Comparison of ENCODE assay signal across 1 cellular context in the genomic region with DNA sequence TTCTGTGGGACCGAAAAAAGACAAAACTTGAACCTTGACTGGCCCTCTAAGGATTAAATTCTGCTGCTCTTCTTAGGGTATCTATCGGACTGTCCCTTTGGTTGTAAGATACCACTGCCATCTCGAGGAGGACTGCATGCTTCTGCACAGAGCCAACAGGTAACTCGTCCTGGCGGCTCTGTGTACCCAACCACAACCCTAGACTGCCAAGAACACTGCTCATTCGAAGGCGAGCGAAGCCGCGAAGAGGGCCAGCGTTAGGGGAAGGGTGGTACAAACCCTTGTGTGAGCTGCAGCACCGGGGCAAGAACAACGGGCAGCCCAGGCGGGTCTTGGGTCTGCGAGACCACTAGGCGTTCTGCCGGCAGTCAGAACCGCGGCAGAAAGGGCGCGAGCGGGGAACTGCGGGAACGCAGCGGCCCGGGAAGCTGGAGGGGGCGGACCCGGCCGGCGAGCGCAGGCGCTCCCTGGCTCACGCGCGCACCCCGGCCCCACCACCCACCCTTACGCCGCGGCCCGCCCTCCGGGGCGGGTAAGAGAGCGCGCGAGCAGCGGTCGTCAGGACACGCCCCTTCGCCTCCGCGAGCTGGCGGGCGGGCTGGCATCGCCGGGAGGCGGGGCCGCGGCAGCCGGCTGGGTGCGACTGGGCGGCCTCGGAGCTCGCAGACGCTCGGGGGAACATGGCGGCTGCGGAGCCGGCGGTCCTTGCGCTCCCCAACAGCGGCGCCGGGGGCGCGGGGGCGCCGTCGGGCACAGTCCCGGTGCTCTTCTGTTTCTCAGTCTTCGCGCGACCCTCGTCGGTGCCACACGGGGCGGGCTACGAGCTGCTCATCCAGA.
A peak's percentile ranks its signal among the peaks of the same experiment; 100 is the strongest.
TF ChIP-seq lines count a peak whose summit lies in the region.

A gene (plus strand): TSS at position 663 of the 837 bp plus-strand sequence. CDS start 18 bp downstream, at position 681.

TF ChIP-seq in HepG2, 621 proteins besides CTCF, POLR2A, EP300 and RAD21 (continued from another document):
- TF ChIP-seq, protein P1, sequence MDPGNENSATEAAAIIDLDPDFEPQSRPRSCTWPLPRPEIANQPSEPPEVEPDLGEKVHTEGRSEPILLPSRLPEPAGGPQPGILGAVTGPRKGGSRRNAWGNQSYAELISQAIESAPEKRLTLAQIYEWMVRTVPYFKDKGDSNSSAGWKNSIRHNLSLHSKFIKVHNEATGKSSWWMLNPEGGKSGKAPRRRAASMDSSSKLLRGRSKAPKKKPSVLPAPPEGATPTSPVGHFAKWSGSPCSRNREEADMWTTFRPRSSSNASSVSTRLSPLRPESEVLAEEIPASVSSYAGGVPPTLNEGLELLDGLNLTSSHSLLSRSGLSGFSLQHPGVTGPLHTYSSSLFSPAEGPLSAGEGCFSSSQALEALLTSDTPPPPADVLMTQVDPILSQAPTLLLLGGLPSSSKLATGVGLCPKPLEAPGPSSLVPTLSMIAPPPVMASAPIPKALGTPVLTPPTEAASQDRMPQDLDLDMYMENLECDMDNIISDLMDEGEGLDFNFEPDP (CRISPR knock-in tag; conservative IDR thresholded peaks at IDR 0.05): no peak
- TF ChIP-seq ATM (IDR thresholded peaks at IDR 0.05; ENCODE audit: borderline replicate concordance) (no peak), KLF16 (CRISPR knock-in tag; IDR thresholded peaks at IDR 0.05) (0 out of 4 replicates have a peak, but pooled peaks of 1 of the 2 experiments have one; percentile 22), KLF12 (CRISPR knock-in tag; IDR thresholded peaks at IDR 0.05; ENCODE audit: borderline replicate concordance) (0 out of 2 replicates have a peak, but pooled peaks have one; percentile 13), KDM1A (CRISPR knock-in tag; IDR thresholded peaks at IDR 0.05) (no peak), PHF8 (CRISPR knock-in tag; IDR thresholded peaks at IDR 0.05) (no peak), ZNF781 (CRISPR knock-in tag; IDR thresholded peaks at IDR 0.05; ENCODE audit: borderline replicate concordance, not compliant biosample characterization) (peak; percentile 53), HNRNPUL1 (IDR thresholded peaks at IDR 0.05; ENCODE audit: low read depth, low read length) (no peak), ZNF713 (CRISPR knock-in tag; IDR thresholded peaks at IDR 0.05) (0 out of 2 replicates have a peak, but pooled peaks have one; percentile 24), ATRX (CRISPR knock-in tag; IDR thresholded peaks at IDR 0.05; ENCODE audit: borderline replicate concordance) (no peak), FOXA3 (CRISPR knock-in tag; IDR thresholded peaks at IDR 0.05) (0 out of 2 replicates have a peak, but pooled peaks have one; percentile 11), ZNF543 (CRISPR knock-in tag; IDR thresholded peaks at IDR 0.05) (peak; percentile 65), FOXP1 (IDR thresholded peaks at IDR 0.05) (no peak), FOXP1 (CRISPR knock-in tag; IDR thresholded peaks at IDR 0.05) (no peak), TAF1 (CRISPR knock-in tag; IDR thresholded peaks at IDR 0.05) (peak; percentile 82), HHEX (CRISPR knock-in tag; IDR thresholded peaks at IDR 0.05) (no peak), ZNF775 (CRISPR knock-in tag; IDR thresholded peaks at IDR 0.05; ENCODE audit: borderline replicate concordance) (0 out of 2 replicates have a peak, but pooled peaks have one; percentile 1), RFXAP (CRISPR knock-in tag; IDR thresholded peaks at IDR 0.05; ENCODE audit: borderline replicate concordance) (no peak; the same call in 1 of the 2 replicates), POLR2AphosphoS5 (IDR thresholded peaks at IDR 0.05; ENCODE audit: low read depth, low read length) (peak; percentile 69), ETV6 (CRISPR knock-in tag; conservative IDR thresholded peaks at IDR 0.05) (peak; percentile 61; the same call in 1 of the 2 replicates), NR2F6 (IDR thresholded peaks at IDR 0.05) (no peak), NR2F6 (CRISPR knock-in tag; IDR thresholded peaks at IDR 0.05) (0 out of 2 replicates have a peak, but pooled peaks have one; percentile 6), SALL1 (CRISPR knock-in tag; IDR thresholded peaks at IDR 0.05) (0 out of 2 replicates have a peak, but pooled peaks have one; percentile 44), ZNF350 (CRISPR knock-in tag; IDR thresholded peaks at IDR 0.05; ENCODE audit: borderline replicate concordance, low read depth) (no peak), ATF7 (IDR thresholded peaks at IDR 0.05) (no peak), ATF7 (CRISPR knock-in tag; IDR thresholded peaks at IDR 0.05) (no peak), ZNF44 (CRISPR knock-in tag; IDR thresholded peaks at IDR 0.05) (0 out of 2 replicates have a peak, but pooled peaks have one; percentile 38), HNRNPL (IDR thresholded peaks at IDR 0.05; ENCODE audit: low read depth, low read length) (0 out of 2 replicates have a peak, but pooled peaks have one; percentile 8), NCOA2 (CRISPR knock-in tag; IDR thresholded peaks at IDR 0.05) (no peak)
- TF ChIP-seq, protein P2, sequence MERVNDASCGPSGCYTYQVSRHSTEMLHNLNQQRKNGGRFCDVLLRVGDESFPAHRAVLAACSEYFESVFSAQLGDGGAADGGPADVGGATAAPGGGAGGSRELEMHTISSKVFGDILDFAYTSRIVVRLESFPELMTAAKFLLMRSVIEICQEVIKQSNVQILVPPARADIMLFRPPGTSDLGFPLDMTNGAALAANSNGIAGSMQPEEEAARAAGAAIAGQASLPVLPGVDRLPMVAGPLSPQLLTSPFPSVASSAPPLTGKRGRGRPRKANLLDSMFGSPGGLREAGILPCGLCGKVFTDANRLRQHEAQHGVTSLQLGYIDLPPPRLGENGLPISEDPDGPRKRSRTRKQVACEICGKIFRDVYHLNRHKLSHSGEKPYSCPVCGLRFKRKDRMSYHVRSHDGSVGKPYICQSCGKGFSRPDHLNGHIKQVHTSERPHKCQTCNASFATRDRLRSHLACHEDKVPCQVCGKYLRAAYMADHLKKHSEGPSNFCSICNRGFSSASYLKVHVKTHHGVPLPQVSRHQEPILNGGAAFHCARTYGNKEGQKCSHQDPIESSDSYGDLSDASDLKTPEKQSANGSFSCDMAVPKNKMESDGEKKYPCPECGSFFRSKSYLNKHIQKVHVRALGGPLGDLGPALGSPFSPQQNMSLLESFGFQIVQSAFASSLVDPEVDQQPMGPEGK (CRISPR knock-in tag; IDR thresholded peaks at IDR 0.05): peak; percentile 39; the same call in 1 of the 2 replicates
- TF ChIP-seq, protein P3, sequence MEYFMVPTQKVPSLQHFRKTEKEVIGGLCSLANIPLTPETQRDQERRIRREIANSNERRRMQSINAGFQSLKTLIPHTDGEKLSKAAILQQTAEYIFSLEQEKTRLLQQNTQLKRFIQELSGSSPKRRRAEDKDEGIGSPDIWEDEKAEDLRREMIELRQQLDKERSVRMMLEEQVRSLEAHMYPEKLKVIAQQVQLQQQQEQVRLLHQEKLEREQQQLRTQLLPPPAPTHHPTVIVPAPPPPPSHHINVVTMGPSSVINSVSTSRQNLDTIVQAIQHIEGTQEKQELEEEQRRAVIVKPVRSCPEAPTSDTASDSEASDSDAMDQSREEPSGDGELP (IDR thresholded peaks at IDR 0.05; ENCODE audit: borderline replicate concordance, low read depth): no peak
- TF ChIP-seq, protein P4, sequence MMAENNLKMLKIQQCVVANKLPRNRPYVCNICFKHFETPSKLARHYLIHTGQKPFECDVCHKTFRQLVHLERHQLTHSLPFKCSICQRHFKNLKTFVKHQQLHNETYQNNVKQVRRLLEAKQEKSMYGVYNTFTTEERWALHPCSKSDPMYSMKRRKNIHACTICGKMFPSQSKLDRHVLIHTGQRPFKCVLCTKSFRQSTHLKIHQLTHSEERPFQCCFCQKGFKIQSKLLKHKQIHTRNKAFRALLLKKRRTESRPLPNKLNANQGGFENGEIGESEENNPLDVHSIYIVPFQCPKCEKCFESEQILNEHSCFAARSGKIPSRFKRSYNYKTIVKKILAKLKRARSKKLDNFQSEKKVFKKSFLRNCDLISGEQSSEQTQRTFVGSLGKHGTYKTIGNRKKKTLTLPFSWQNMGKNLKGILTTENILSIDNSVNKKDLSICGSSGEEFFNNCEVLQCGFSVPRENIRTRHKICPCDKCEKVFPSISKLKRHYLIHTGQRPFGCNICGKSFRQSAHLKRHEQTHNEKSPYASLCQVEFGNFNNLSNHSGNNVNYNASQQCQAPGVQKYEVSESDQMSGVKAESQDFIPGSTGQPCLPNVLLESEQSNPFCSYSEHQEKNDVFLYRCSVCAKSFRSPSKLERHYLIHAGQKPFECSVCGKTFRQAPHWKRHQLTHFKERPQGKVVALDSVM (CRISPR knock-in tag; IDR thresholded peaks at IDR 0.05): peak; percentile 41; the same call in 1 of the 2 replicates
- TF ChIP-seq, protein P5, sequence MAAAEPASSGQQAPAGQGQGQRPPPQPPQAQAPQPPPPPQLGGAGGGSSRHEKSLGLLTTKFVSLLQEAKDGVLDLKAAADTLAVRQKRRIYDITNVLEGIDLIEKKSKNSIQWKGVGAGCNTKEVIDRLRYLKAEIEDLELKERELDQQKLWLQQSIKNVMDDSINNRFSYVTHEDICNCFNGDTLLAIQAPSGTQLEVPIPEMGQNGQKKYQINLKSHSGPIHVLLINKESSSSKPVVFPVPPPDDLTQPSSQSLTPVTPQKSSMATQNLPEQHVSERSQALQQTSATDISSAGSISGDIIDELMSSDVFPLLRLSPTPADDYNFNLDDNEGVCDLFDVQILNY (CRISPR knock-in tag; conservative IDR thresholded peaks at IDR 0.05): 0 out of 2 replicates have a peak, but pooled peaks have one; percentile 54
- TF ChIP-seq, protein P6, sequence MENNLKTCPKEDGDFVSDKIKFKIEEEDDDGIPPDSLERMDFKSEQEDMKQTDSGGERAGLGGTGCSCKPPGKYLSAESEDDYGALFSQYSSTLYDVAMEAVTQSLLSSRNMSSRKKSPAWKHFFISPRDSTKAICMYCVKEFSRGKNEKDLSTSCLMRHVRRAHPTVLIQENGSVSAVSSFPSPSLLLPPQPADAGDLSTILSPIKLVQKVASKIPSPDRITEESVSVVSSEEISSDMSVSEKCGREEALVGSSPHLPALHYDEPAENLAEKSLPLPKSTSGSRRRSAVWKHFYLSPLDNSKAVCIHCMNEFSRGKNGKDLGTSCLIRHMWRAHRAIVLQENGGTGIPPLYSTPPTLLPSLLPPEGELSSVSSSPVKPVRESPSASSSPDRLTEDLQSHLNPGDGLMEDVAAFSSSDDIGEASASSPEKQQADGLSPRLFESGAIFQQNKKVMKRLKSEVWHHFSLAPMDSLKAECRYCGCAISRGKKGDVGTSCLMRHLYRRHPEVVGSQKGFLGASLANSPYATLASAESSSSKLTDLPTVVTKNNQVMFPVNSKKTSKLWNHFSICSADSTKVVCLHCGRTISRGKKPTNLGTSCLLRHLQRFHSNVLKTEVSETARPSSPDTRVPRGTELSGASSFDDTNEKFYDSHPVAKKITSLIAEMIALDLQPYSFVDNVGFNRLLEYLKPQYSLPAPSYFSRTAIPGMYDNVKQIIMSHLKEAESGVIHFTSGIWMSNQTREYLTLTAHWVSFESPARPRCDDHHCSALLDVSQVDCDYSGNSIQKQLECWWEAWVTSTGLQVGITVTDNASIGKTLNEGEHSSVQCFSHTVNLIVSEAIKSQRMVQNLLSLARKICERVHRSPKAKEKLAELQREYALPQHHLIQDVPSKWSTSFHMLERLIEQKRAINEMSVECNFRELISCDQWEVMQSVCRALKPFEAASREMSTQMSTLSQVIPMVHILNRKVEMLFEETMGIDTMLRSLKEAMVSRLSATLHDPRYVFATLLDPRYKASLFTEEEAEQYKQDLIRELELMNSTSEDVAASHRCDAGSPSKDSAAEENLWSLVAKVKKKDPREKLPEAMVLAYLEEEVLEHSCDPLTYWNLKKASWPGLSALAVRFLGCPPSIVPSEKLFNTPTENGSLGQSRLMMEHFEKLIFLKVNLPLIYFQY (CRISPR knock-in tag; IDR thresholded peaks at IDR 0.05; ENCODE audit: borderline replicate concordance): peak; percentile 61; the same call in 1 of the 2 replicates
